ENCODE assay signal across 8 cellular contexts in the genomic region with DNA sequence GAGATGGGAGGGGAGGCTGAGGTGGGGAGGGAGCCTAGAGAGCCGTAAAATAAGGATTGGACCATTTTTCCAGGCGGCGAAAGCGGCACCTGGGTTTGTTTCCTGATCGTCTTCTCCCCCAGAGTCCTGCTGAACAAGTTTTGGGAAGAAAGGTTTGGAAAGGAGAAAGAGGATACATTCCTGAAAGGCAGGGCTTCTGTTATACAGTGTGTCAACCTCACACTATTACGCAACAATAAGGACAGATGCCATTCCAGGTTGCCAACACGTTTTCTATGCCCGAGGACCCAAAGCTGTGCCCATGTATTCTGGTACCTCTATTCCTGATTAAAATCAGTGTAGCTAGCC. TPM values are rescaled to one million over a fixed set of nuclear protein-coding genes. Genes with fewer than 3 reads are reported as not detected.
DNase-seq lines count a peak whose midpoint lies in the region; ATAC-seq, FAIRE-seq and TF ChIP-seq lines count a peak whose summit lies in the region.

No MANE protein-coding gene starts in this region.

- CTCF ChIA-PET in H1 (lab: Charles Lee; ENCODE audit: partially characterized antibody) = interaction anchor here (1.2 to 4.2 kb wide), 5 partner anchors 14 to 199 kb away, joined by 3 to 41 read pairs (median 4); a partner anchor contains a TSS

- peaks cover 46% of the 10 kb centered on the region for H3K4me1 Mint-ChIP-seq in nephron

- H4K91ac ChIP-seq in H1 (replicated peaks; ENCODE audit: insufficient read length, low read length) = no peak overlapping the region

- H3K14ac ChIP-seq in H1 (ENCODE audit: insufficient read length) = no peak overlapping the region

- H3K9me3 Mint-ChIP-seq in nephron = no peaks in the 10 kb centered on the region

- peak overlapping the region; percentile 85 to 88 for H3K4me2 ChIP-seq in H1 (ENCODE audit: insufficient read depth in 1 of 2, low read depth in 2 of 2, low read length in 2 of 2)

- TF ChIP-seq CTCF in C4-2B (conservative IDR thresholded peaks at IDR 0.05) (no peak), LNCaP clone FGC (IDR thresholded peaks at IDR 0.05; ENCODE audit: control insufficient read depth, extremely low read depth, insufficient read depth) (no peak), H1 (IDR thresholded peaks at IDR 0.05; ENCODE audit: control extremely low read depth in 1 of 3, insufficient read depth in 1 of 3, low read depth in 1 of 3, low read length in 3 of 3) (no peak), nephron (IDR thresholded peaks at IDR 0.05; ENCODE audit: unreplicated experiment in 3 of 3) (no peak)

- H3K4me3 ChIP-seq in LNCaP clone FGC (ENCODE audit: low read depth, low read length) = peak overlapping the region; percentile 89
- H3K4me3 ChIP-seq in H1 (ENCODE audit: extremely low read depth in 1 of 4, insufficient read depth in 2 of 4, low read depth in 3 of 4, low read length in 4 of 4) = peak overlapping the region; percentile 86 to 96 (median 92)

- peak overlapping the region in 2 of 3 experiments; percentile 73 to 93 for H3K27ac Mint-ChIP-seq in nephron

- peak overlapping the region; percentile 76 to 80 (median 78) for H3K9ac ChIP-seq in H1 (replicated peaks in 1 of 4; ENCODE audit: extremely low read depth in 1 of 4, low read depth in 3 of 4, low read length in 3 of 4)

- H3K4me1 ChIP-seq in H1 (replicated peaks in 1 of 4; ENCODE audit: control insufficient read depth in 3 of 4, insufficient read depth in 4 of 4, low read length in 3 of 4) = peaks cover 0 to 4% (median 0%) of the 10 kb centered on the region in 4 experiments; a peak in 2 of 7 replicates

- H3K23ac ChIP-seq in H1 (ENCODE audit: insufficient read length) = no peak overlapping the region

- no peak overlapping the region for H2AK5ac ChIP-seq in H1 (ENCODE audit: low read depth, low read length)

- H2BK120ac ChIP-seq in H1 (replicated peaks; ENCODE audit: low read depth, low read length) = no peak overlapping the region

- H3K18ac ChIP-seq in H1 (ENCODE audit: extremely low read depth, low read length) = no peak overlapping the region; the same call in 1 of the 2 replicates

- H3K79me2 ChIP-seq in H1 (ENCODE audit: control insufficient read depth in 1 of 2, insufficient read depth in 2 of 2, low read length in 2 of 2) = peaks cover 7 to 50% of the 10 kb centered on the region in 2 experiments; a peak in 3 of 4 replicates

- no peak for TF ChIP-seq RAD21 in H1 (IDR thresholded peaks at IDR 0.05 in 1 of 2, conservative IDR thresholded peaks at IDR 0.05 in 1 of 2; ENCODE audit: low read depth in 2 of 2, low read length in 2 of 2)

- TF ChIP-seq POLR2A in H1 (IDR thresholded peaks at IDR 0.05; ENCODE audit: control extremely low read depth in 1 of 2, low read depth in 2 of 2, low read length in 2 of 2) = no peak

- no peak for TF ChIP-seq EP300 in H1 (IDR thresholded peaks at IDR 0.05; ENCODE audit: borderline replicate concordance in 1 of 2, low read depth in 2 of 2, low read length in 2 of 2)

- no peaks in the 10 kb centered on the region for H3K9me3 ChIP-seq in H1 (ENCODE audit: insufficient read depth in 2 of 2, low read depth in 1 of 2, low read length in 1 of 2)

- no peak overlapping the region for H2BK12ac ChIP-seq in H1 (ENCODE audit: low read depth, low read length)

- DNase-seq in LNCaP clone FGC (ENCODE audit: low read depth) (no peak), H1 (ENCODE audit: low read depth in 1 of 2, low spot score in 2 of 2) (no peak), NCI-H2081 (lab: John Stamatoyannopoulos, UW) (no peak), NCI-H774 (lab: John Stamatoyannopoulos, UW) (no peak), ACHN (no peak), sciatic nerve (ENCODE audit: low spot score) (no peak)

- H2BK15ac ChIP-seq in H1 (ENCODE audit: low read length) = no peak overlapping the region

- H4K8ac ChIP-seq in H1 (ENCODE audit: extremely low read depth, insufficient read depth, low read length) = no peak overlapping the region

- no peaks in the 10 kb centered on the region for H3K36me3 ChIP-seq in H1 (ENCODE audit: control insufficient read depth in 2 of 4, insufficient read depth in 4 of 4, low read length in 3 of 4)

- H3K23me2 ChIP-seq in H1 (ENCODE audit: low read depth, low read length) = peaks cover 5% of the 10 kb centered on the region

- H3K27me3 ChIP-seq in H1 (replicated peaks in 1 of 4; ENCODE audit: control insufficient read depth in 3 of 4, extremely low read depth in 1 of 4, insufficient read depth in 3 of 4, low read length in 3 of 4) = no peaks in the 10 kb centered on the region

- H3K56ac ChIP-seq in H1 (replicated peaks; ENCODE audit: insufficient read length, low read depth, low read length) = no peak overlapping the region

- intact Hi-C loops in sciatic nerve (cut with DNase I) = no loop called here

- H3K4ac ChIP-seq in H1 (replicated peaks; ENCODE audit: insufficient read length, low read depth, low read length) = no peak overlapping the region

- peak overlapping the region in 2 of 3 experiments; percentile 94 to 95 for H3K4me3 Mint-ChIP-seq in nephron

- H2BK20ac ChIP-seq in H1 (ENCODE audit: low read length) = no peak overlapping the region

- H3K27me3 Mint-ChIP-seq in nephron (ENCODE audit: low read depth) = no peaks in the 10 kb centered on the region

- peak overlapping the region; percentile 65 for H2AFZ ChIP-seq in H1 (ENCODE audit: low read length)

- POLR2A ChIA-PET in H1 (lab: Charles Lee; ENCODE audit: partially characterized antibody) = interaction anchor here (1.1 to 3.7 kb wide), 11 partner anchors 9 to 759 kb away, joined by 3 to 14 read pairs (median 3); a partner anchor contains a TSS

- in situ Hi-C loops in ACHN (cut with HindIII; ENCODE audit: low pct_ligation_motif_present, low pct_unique_long_range_greater_than_20kb, low sequenced_read_pairs) = no loop called here

- peak; percentile 36 for FAIRE-seq in H1 (lab: Jason Lieb, UNC)

- H2BK5ac ChIP-seq in H1 (ENCODE audit: low read depth, low read length) = peak overlapping the region; percentile 58; the same call in 1 of the 2 replicates

- peak overlapping the region; percentile 92 for H3K27ac ChIP-seq in C4-2B
- peak overlapping the region; percentile 74 for H3K27ac ChIP-seq in H1 (ENCODE audit: low read depth, low read length)

- 7% methylated on average over 8 of the region's 8 CpGs; no CpG with 5 or more reads in 1 of the 2 experiments for WGBS in H1 (ENCODE audit: extremely low coverage in 1 of 2, insufficient coverage in 1 of 2, insufficient read length in 1 of 2, insufficient replicate concordance in 2 of 2, low coverage in 1 of 2, low lambda C conversion rate in 2 of 2, missing lambda C conversion rate in 1 of 2), 2 experiments

- no peaks in the 10 kb centered on the region for H3K79me1 ChIP-seq in H1 (ENCODE audit: low read depth, low read length)

- peaks cover 1% of the 10 kb centered on the region in 2 experiments for H4K20me1 ChIP-seq in H1 (replicated peaks in 1 of 2; ENCODE audit: control insufficient read depth in 1 of 2, insufficient read depth in 2 of 2, low read length in 2 of 2)

- no peak overlapping the region for H4K5ac ChIP-seq in H1 (ENCODE audit: insufficient read length, low read depth, low read length)

- H3K36me3 Mint-ChIP-seq in nephron (ENCODE audit: low read depth) = peaks cover 4% of the 10 kb centered on the region

- no peak for ATAC-seq in sciatic nerve

TF ChIP-seq in H1, 55 proteins besides CTCF, POLR2A, EP300 and RAD21:
- peak; percentile 96 for TF ChIP-seq CEBPB (IDR thresholded peaks at IDR 0.05; ENCODE audit: low read depth, low read length)
- no peak for TF ChIP-seq EZH2 (IDR thresholded peaks at IDR 0.05; ENCODE audit: low read depth, low read length, severe bottlenecking)

RNA-seq across cellular contexts. Expression of a gene that starts 0.7 kb away (rescaled TPM):
- 33.1 and 33.4 TPM in 2 replicates for total RNA-seq in H1 (2021; fragmentation: NEBNext Ultra II Directional; extraction: Animal tissue kit (Norgen Biotek cat#: 25700))
- polyA plus RNA-seq in H1 (2011; rRNA removed) = 4.5 and 12.1 TPM in 2 replicates
- polyA plus RNA-seq in H1 (2011; cell fraction: cytosol; rRNA removed) = 19.2 TPM
- 2.0 TPM for polyA plus RNA-seq in H1 (2011; cell fraction: nucleus; rRNA removed)
- 10.1 to 24.6 TPM (median 11.7 TPM) in 4 replicates for polyA plus RNA-seq in H1 (2012, experiment 1 of 2)
- 6.1 TPM for polyA plus RNA-seq in H1 (2012, experiment 2 of 2)
- 19.1 TPM for polyA plus RNA-seq in H1 (2013, experiment 1 of 2)
- 21.2 TPM for polyA plus RNA-seq in H1 (2013, experiment 2 of 2)
- polyA minus RNA-seq in H1 (2011; rRNA and poly(A)+ RNA removed) = 4.2 and 5.2 TPM in 2 replicates
- polyA minus RNA-seq in H1 (2011; cell fraction: cytosol; rRNA and poly(A)+ RNA removed) = 11.4 TPM
- polyA minus RNA-seq in H1 (2011; cell fraction: nucleus; rRNA and poly(A)+ RNA removed) = 12.6 TPM
- total RNA-seq in sciatic nerve = 52.3 TPM

RNA-seq across cellular contexts. Expression of a gene that starts 53.3 kb away (rescaled TPM):
- total RNA-seq in H1 (2021; fragmentation: NEBNext Ultra II Directional; extraction: Animal tissue kit (Norgen Biotek cat#: 25700)) = 3.1 and 3.2 TPM in 2 replicates
- polyA plus RNA-seq in H1 (2011; rRNA removed) = 0.63 and 1.7 TPM in 2 replicates
- 2.5 TPM for polyA plus RNA-seq in H1 (2011; cell fraction: cytosol; rRNA removed)
- polyA plus RNA-seq in H1 (2011; cell fraction: nucleus; rRNA removed) = 0.46 TPM
- polyA plus RNA-seq in H1 (2012, experiment 1 of 2) = 2.6 to 4.8 TPM (median 2.8 TPM) in 4 replicates
- polyA plus RNA-seq in H1 (2012, experiment 2 of 2) = 0.41 TPM
- polyA plus RNA-seq in H1 (2013, experiment 1 of 2) = 8.0 TPM
- 8.3 TPM for polyA plus RNA-seq in H1 (2013, experiment 2 of 2)
- 0.69 and 1.4 TPM in 2 replicates for polyA minus RNA-seq in H1 (2011; rRNA and poly(A)+ RNA removed)
- 0.66 TPM for polyA minus RNA-seq in H1 (2011; cell fraction: cytosol; rRNA and poly(A)+ RNA removed)
- 1.1 TPM for polyA minus RNA-seq in H1 (2011; cell fraction: nucleus; rRNA and poly(A)+ RNA removed)
- 2.1 TPM for total RNA-seq in sciatic nerve
